Comparison of ENCODE assay signal across 1 cellular context in the genomic region with DNA sequence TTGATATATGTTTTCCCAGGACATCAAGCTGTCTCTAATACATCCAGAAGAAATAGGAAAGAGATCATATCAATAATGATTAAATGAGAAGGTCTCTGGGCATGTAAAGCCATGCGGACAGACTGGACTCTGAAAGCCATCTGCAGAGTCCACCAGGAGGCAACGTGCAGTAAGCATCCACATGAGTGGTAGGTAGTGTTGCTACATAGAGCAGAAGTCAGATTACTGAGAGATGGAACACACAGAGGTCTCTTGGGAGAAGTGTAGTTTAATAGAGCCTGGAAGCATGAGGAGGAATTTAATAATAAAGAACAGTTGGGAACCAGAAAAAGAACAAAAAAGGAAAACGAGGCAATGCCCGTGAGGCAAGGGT.
TF ChIP-seq lines count a peak whose summit lies in the region.

No MANE protein-coding gene starts in this region.

TF ChIP-seq in H1, 55 proteins besides CTCF, POLR2A, EP300 and RAD21:
- TF ChIP-seq BRCA1 (IDR thresholded peaks at IDR 0.05; ENCODE audit: low read depth, low read length) (no peak), PHF8 (conservative IDR thresholded peaks at IDR 0.05; ENCODE audit: low read depth, low read length) (no peak), SAP30 (IDR thresholded peaks at IDR 0.05; ENCODE audit: insufficient read depth, insufficient replicate concordance, low read length) (no peak), YY1 (IDR thresholded peaks at IDR 0.05; ENCODE audit: low read depth, low read length) (no peak), KDM5A (IDR thresholded peaks at IDR 0.05; ENCODE audit: low read length) (no peak), KDM1A (IDR thresholded peaks at IDR 0.05; ENCODE audit: borderline replicate concordance, low read length) (no peak), EZH2 (IDR thresholded peaks at IDR 0.05; ENCODE audit: low read depth, low read length, severe bottlenecking) (no peak), TAF1 (IDR thresholded peaks at IDR 0.05; ENCODE audit: low read depth, low read length) (no peak), SIRT6 (IDR thresholded peaks at IDR 0.05; ENCODE audit: low read length) (no peak), SRF (IDR thresholded peaks at IDR 0.05; ENCODE audit: low read depth, low read length) (no peak)
- TF ChIP-seq, protein P1, sequence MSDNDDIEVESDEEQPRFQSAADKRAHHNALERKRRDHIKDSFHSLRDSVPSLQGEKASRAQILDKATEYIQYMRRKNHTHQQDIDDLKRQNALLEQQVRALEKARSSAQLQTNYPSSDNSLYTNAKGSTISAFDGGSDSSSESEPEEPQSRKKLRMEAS (IDR thresholded peaks at IDR 0.05) = no peak
